In the genomic region with DNA sequence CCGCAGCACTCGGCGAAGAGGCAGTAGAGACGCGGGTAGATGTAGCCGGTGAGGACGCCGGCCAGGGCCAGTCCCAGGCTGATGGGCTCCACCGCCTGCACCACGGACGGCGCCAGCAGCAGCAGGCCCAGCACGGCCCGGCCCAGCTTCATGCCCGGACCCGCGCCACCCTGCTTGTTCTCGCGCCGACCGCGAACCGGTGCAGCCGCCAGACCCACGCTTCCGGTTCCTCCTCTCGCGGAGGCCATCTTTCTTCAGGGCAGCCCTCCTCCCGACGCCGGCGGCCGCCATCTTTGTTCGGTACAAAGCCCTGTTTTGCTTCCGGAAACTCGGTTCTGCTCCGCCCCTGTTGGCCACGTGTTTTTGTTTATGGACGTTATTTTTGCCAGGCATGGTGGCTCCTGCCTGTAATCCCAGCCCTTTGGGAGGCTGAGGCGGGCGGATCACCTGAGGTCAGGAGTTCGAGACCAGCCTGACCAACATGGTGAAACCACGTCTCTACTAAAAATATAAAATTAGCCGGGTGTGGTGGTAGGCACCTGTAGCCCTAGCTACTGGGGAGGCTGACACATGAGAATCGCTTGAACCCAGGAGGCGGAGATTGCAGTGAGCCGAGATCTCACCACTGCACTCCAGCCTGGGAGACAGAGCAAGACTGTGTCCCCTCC, we compare ENCODE assay signal across 8 cellular contexts. TPM values are rescaled to one million over a fixed set of nuclear protein-coding genes. Genes with fewer than 3 reads are reported as not detected.
DNase-seq lines count a peak whose midpoint lies in the region; ATAC-seq, FAIRE-seq and TF ChIP-seq lines count a peak whose summit lies in the region.

Gene TOR1A, minus strand, starts transcription at position 203 of the 668 bp plus-strand sequence. Its CDS starts 51 bp downstream, at position 152.

- no peaks in the 10 kb centered on the region for H3K27me3 ChIP-seq in astrocyte (ENCODE audit: insufficient read depth, low read length)
- H3K27me3 ChIP-seq in rectal smooth muscle tissue (ENCODE audit: control insufficient read depth, insufficient read depth, low read length): no peaks in the 10 kb centered on the region
- no peaks in the 10 kb centered on the region for H3K27me3 ChIP-seq in aorta (ENCODE audit: control insufficient read depth in 1 of 2, insufficient read depth in 2 of 2, low read length in 1 of 2)

- H3K4me1 ChIP-seq in astrocyte (ENCODE audit: insufficient read depth, low read length) (peaks cover 7% of the 10 kb centered on the region), rectal smooth muscle tissue (ENCODE audit: control insufficient read depth, insufficient read depth, low read length) (peaks cover 5% of the 10 kb centered on the region), aorta (ENCODE audit: control insufficient read depth in 1 of 2, insufficient read depth in 2 of 2, low read length in 2 of 2) (no peaks in the 10 kb centered on the region)

- peak within 1 kb of the TSS; percentile 80 for H2AFZ ChIP-seq in astrocyte (ENCODE audit: low read depth, low read length)

- H3K27ac ChIP-seq in astrocyte (ENCODE audit: low read depth, low read length) (peak within 1 kb of the TSS; percentile 65), rectal smooth muscle tissue (ENCODE audit: low read depth, low read length) (peak within 1 kb of the TSS; percentile 58), aorta (ENCODE audit: low read depth in 1 of 2, low read length in 2 of 2) (no peak within 1 kb of the TSS)

- H3K36me3 ChIP-seq in astrocyte (ENCODE audit: insufficient read depth, low read length): peaks cover 18% of the 10 kb centered on the region
- peaks cover 5% of the 10 kb centered on the region for H3K36me3 ChIP-seq in rectal smooth muscle tissue (ENCODE audit: control insufficient read depth, insufficient read depth, low read length)
- H3K36me3 ChIP-seq in aorta (ENCODE audit: control insufficient read depth in 1 of 2, insufficient read depth in 2 of 2, low read length in 1 of 2): peaks cover 0 to 6% of the 10 kb centered on the region in 2 donors

- no peak for FAIRE-seq in astrocyte (lab: Jason Lieb, UNC)

- peak within 1 kb of the TSS; percentile 79 for H3K27ac Mint-ChIP-seq in T-helper 2 cell treated with Interferon-gamma antibody and Interleukin-4, amounts not matched to agents 5 μg/mL and 100 μg/mL, for 36 hours
- peak within 1 kb of the TSS; percentile 90 for H3K27ac Mint-ChIP-seq in astrocyte (ENCODE audit: unreplicated experiment)

- peak; percentile 84 to 85 for DNase-seq in NCI-H1930 (lab: John Stamatoyannopoulos, UW)
- DNase-seq in T-helper 2 cell treated with Interferon-gamma antibody and Interleukin-4, amounts not matched to agents 5 μg/mL and 100 μg/mL, for 36 hours (ENCODE audit: low spot score): peak; percentile 92
- peak; percentile 81 for DNase-seq in astrocyte (ENCODE audit: low read depth)
- peak; percentile 91 for DNase-seq in hepatic stellate cell (ENCODE audit: low spot score)
- DNase-seq in aorta: peak; percentile 97 to 98

- H3K9me3 Mint-ChIP-seq in T-helper 2 cell treated with Interferon-gamma antibody and Interleukin-4, amounts not matched to agents 5 μg/mL and 100 μg/mL, for 36 hours: no peaks in the 10 kb centered on the region
- no peaks in the 10 kb centered on the region for H3K9me3 Mint-ChIP-seq in astrocyte (ENCODE audit: unreplicated experiment)

- H4K20me1 ChIP-seq in astrocyte (ENCODE audit: insufficient read depth, low read length): peaks cover 16% of the 10 kb centered on the region

- peak within 1 kb of the TSS; percentile 89 for H3K4me2 ChIP-seq in astrocyte (ENCODE audit: low read length)

- H3K4me1 Mint-ChIP-seq in T-helper 2 cell treated with Interferon-gamma antibody and Interleukin-4, amounts not matched to agents 5 μg/mL and 100 μg/mL, for 36 hours (ENCODE audit: low read depth): peaks cover 9% of the 10 kb centered on the region
- peaks cover 6% of the 10 kb centered on the region for H3K4me1 Mint-ChIP-seq in astrocyte (ENCODE audit: low read depth, unreplicated experiment)

- H3K4me3 ChIP-seq in astrocyte (ENCODE audit: insufficient read depth, low read depth, low read length) (peak within 1 kb of the TSS; percentile 77), rectal smooth muscle tissue (ENCODE audit: low read length) (peak within 1 kb of the TSS; percentile 87), aorta (ENCODE audit: low read length in 2 of 2) (peak within 1 kb of the TSS; percentile 69 to 78)

- H3K4me3 Mint-ChIP-seq in T-helper 2 cell treated with Interferon-gamma antibody and Interleukin-4, amounts not matched to agents 5 μg/mL and 100 μg/mL, for 36 hours: peak within 1 kb of the TSS; percentile 90
- peak within 1 kb of the TSS; percentile 89 for H3K4me3 Mint-ChIP-seq in astrocyte (ENCODE audit: unreplicated experiment)

- H3K9me3 ChIP-seq in astrocyte (ENCODE audit: insufficient read depth, low read depth, low read length) (no peaks in the 10 kb centered on the region), aorta (ENCODE audit: control insufficient read depth, low read length) (no peaks in the 10 kb centered on the region)

- intact Hi-C loops in aorta (cut with DNase I): no loop called here

- H3K27me3 Mint-ChIP-seq in T-helper 2 cell treated with Interferon-gamma antibody and Interleukin-4, amounts not matched to agents 5 μg/mL and 100 μg/mL, for 36 hours (ENCODE audit: low read depth): no peaks in the 10 kb centered on the region
- H3K27me3 Mint-ChIP-seq in astrocyte (ENCODE audit: low read depth, unreplicated experiment): no peaks in the 10 kb centered on the region

- H3K79me2 ChIP-seq in astrocyte (ENCODE audit: insufficient read depth, low read length): peaks cover 31% of the 10 kb centered on the region

- ATAC-seq in HG02938 (IDR thresholded peaks at IDR 0.05; ENCODE audit: unreplicated experiment): peak; percentile 87
- peak; percentile 97 for ATAC-seq in aorta (ENCODE audit: low FRiP score)

- 4 to 5% methylated on average over 45 to 47 of the region's 47 CpGs for WGBS in aorta, 2 donors

- peak; percentile 92 for TF ChIP-seq POLR2A in GM15510 (IDR thresholded peaks at IDR 0.05; ENCODE audit: borderline replicate concordance, extremely low read depth, insufficient read length)

- H3K9ac ChIP-seq in astrocyte (ENCODE audit: low read length) (peak within 1 kb of the TSS; percentile 91), rectal smooth muscle tissue (ENCODE audit: low read length) (peak within 1 kb of the TSS; percentile 68)

- no peak for TF ChIP-seq CTCF in astrocyte (IDR thresholded peaks at IDR 0.05; ENCODE audit: insufficient read depth, low read depth, low read length)

- peaks cover 38% of the 10 kb centered on the region for H3K36me3 Mint-ChIP-seq in T-helper 2 cell treated with Interferon-gamma antibody and Interleukin-4, amounts not matched to agents 5 μg/mL and 100 μg/mL, for 36 hours (ENCODE audit: low read depth)
- H3K36me3 Mint-ChIP-seq in astrocyte (ENCODE audit: low read depth, unreplicated experiment): peaks cover 7% of the 10 kb centered on the region

RNA-seq across cellular contexts. Expression of gene TOR1A, which starts in this region (rescaled TPM):
- total RNA-seq in astrocyte: 65.3 and 67.4 TPM in 2 replicates
- total RNA-seq in aorta: 10 to 100 TPM; 27.1 to 29.0 TPM
- polyA plus RNA-seq in aorta: 10 to 100 TPM; 25.2 to 25.7 TPM

Comparison
In these comparisons a context has a peak if more than half of its experiments do, and no peak if none do; other contexts are left out.
1. H3K27ac ChIP-seq: peak in astrocyte (single experiment) and rectal smooth muscle tissue (single experiment); none in aorta (0 of 2).
2. Peak in every context shown above with its lines, with median percentiles within 50 percentile points of each other: DNase-seq and H3K4me3 ChIP-seq.